15 cellular contexts compared by ENCODE assay signal in genomic region chr4:71558248-71558647, GRCh38.
A peak's percentile ranks its signal among the peaks of the same experiment; 100 is the strongest.
DNase-seq lines count a peak whose midpoint lies in the region; ATAC-seq and TF ChIP-seq lines count a peak whose summit lies in the region.
"Had no signal": no experiment of that assay in that cellular context is flagged by ENCODE, and none has a peak within 500 bp of the region (broad histone marks: within the 10 kb centered on the region; RNA-seq: fewer than 3 reads in every experiment).

No MANE protein-coding gene starts in this region.

- no peaks in the 10 kb centered on the region for H3K9me3 Mint-ChIP-seq in nephron progenitor cell

- no peak overlapping the region for H3K27ac Mint-ChIP-seq in nephron progenitor cell

- no peaks in the 10 kb centered on the region for H3K36me3 Mint-ChIP-seq in nephron progenitor cell (ENCODE audit: low read depth)

- ATAC-seq in GM19395 (IDR thresholded peaks at IDR 0.05; ENCODE audit: unreplicated experiment) (peak; percentile 95), HG02759 (IDR thresholded peaks at IDR 0.05; ENCODE audit: unreplicated experiment) (peak; percentile 72), HG03439 (IDR thresholded peaks at IDR 0.05; ENCODE audit: unreplicated experiment) (peak; percentile 86)
- ATAC-seq: heart left ventricle had no signal

- DNase-seq in GM13976 (ENCODE audit: low spot score) (peak; percentile 1), T1000 (lab: John Stamatoyannopoulos, UW) (no peak), nephron progenitor cell (no peak)
- DNase-seq in stimulated activated naive CD4-positive, alpha-beta T cell treated with Interleukin-2 at 50 U/mL for 16 hours (lab: John Stamatoyannopoulos, UW) = no peak
- no peak for DNase-seq in stimulated activated naive CD4-positive, alpha-beta T cell (lab: John Stamatoyannopoulos, UW)
- DNase-seq: anterior cingulate cortex; effector CD8-positive, alpha-beta T cell; heart left ventricle; IMR-90; NCI-H187 treated with DMSO at 0.1 percent for 48 hours; PC-9; stimulated activated CD4-positive, alpha-beta T cell treated with anti-CD3 and anti-CD28 coated beads, Interleukin-15, amount 100 ng/mL, for 24 hours had no signal

- in situ Hi-C loops in GM13976 (cut with MboI; ENCODE audit: low sequenced_read_pairs, unreplicated experiment) = no loop called here

- TF ChIP-seq CTCF in GM13976 (IDR thresholded peaks at IDR 0.05; ENCODE audit: borderline replicate concordance, control extremely low read depth, extremely low read depth, insufficient read depth, missing control alignments) = no peak
- no peak for TF ChIP-seq CTCF in nephron progenitor cell (IDR thresholded peaks at IDR 0.05)

- H3K27me3 Mint-ChIP-seq in nephron progenitor cell (ENCODE audit: low read depth, poor library complexity) = no peaks in the 10 kb centered on the region

- H3K4me1 Mint-ChIP-seq in nephron progenitor cell = no peaks in the 10 kb centered on the region

- H3K4me3 Mint-ChIP-seq in nephron progenitor cell = no peak overlapping the region
